Comparison of ENCODE assay signal across 19 cellular contexts in the genomic region with DNA sequence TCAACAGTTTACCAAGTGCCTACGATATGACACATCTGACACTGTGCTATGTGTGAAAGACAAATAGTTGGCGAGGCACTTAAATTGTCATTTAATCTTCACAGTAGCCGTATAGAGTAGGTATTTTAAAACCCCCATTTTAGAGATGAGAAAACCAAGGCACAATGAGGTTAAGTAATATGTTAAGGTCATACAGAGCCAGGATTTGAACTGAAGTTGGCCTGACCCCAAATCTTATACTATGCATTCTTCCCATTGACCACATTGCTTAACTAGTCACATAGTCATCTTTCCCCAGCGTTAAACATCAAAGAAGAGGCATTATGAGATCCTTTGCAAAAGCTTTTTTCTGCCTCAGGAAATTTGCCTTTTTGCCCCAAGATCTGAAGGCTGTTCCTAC. TPM values are rescaled to one million over a fixed set of nuclear protein-coding genes. Genes with fewer than 3 reads are reported as not detected.
DNase-seq lines count a peak whose midpoint lies in the region; ATAC-seq and TF ChIP-seq lines count a peak whose summit lies in the region.
"Had no signal": no experiment of that assay in that cellular context is flagged by ENCODE, and none has a peak within 500 bp of the region (broad histone marks: within the 10 kb centered on the region; RNA-seq: fewer than 3 reads in every experiment).

No MANE protein-coding gene starts in this region.

- H4K5ac ChIP-seq in mesendoderm (ENCODE audit: low read length), result no peak overlapping the region

- H3K23ac ChIP-seq in mesendoderm (ENCODE audit: low read length), result no peak overlapping the region

- peaks cover 9% of the 10 kb centered on the region for H3K27me3 Mint-ChIP-seq in GM23338 (ENCODE audit: insufficient read depth, low read depth, poor library complexity)
- peaks cover 18 to 25% of the 10 kb centered on the region in 2 donors for H3K27me3 Mint-ChIP-seq in natural killer cell treated with Interleukin-12 subunit alpha and Interleukin-12 subunit beta and Interleukin-15 and Interleukin-18, amount 100 ng/mL, for 72 hours

- TF ChIP-seq POLR2A in sigmoid colon (IDR thresholded peaks at IDR 0.05), result no peak

- peaks cover 46% of the 10 kb centered on the region for H3K79me2 ChIP-seq in GM23338 (replicated peaks; ENCODE audit: insufficient read depth)
- H3K79me2 ChIP-seq in mesendoderm (ENCODE audit: control insufficient read depth, insufficient read depth, low read length), result no peaks in the 10 kb centered on the region

- POLR2A ChIA-PET in A673 (lab: Charles Lee; ENCODE audit: low non-redundant PET), result no interaction called here

- no peak overlapping the region for H3K56ac ChIP-seq in mesendoderm (ENCODE audit: low read length)

- no peaks in the 10 kb centered on the region for H3K9me3 ChIP-seq in A673 (ENCODE audit: low read depth, low read length, poor library complexity, severe bottlenecking)
- no peaks in the 10 kb centered on the region for H3K9me3 ChIP-seq in sigmoid colon
- H3K9me3 ChIP-seq: ascending aorta, upper lobe of right lung had no signal

- no peak overlapping the region for H3K4ac ChIP-seq in mesendoderm (ENCODE audit: low read depth, low read length)

- H2AFZ ChIP-seq in GM23338, result no peak overlapping the region

- no peak overlapping the region for H3K4me3 Mint-ChIP-seq in GM23338
- H3K4me3 Mint-ChIP-seq in natural killer cell treated with Interleukin-12 subunit alpha and Interleukin-12 subunit beta and Interleukin-15 and Interleukin-18, amount 100 ng/mL, for 72 hours, result no peak overlapping the region
- H3K4me3 Mint-ChIP-seq: activated naive CD8-positive, alpha-beta T cell treated with anti-CD3 and anti-CD28 coated beads for 36 hours; CD14-positive monocyte had no signal

- no peak overlapping the region for H4K8ac ChIP-seq in mesendoderm (ENCODE audit: low read depth, low read length)

- no TSS peak for BruUV-seq in A673 (replicated peaks; lab: Mats Ljungman, UMichigan)

- H3K9ac ChIP-seq in mesendoderm (ENCODE audit: low read length), result no peak overlapping the region

- H3K36me3 ChIP-seq in A673 (ENCODE audit: insufficient read depth, low read length, poor library complexity, severe bottlenecking), result no peaks in the 10 kb centered on the region
- no peaks in the 10 kb centered on the region for H3K36me3 ChIP-seq in GM23338 (ENCODE audit: insufficient read depth)
- H3K36me3 ChIP-seq in sigmoid colon, result peaks cover 0 to 5% (median 0%) of the 10 kb centered on the region in 4 donors
- H3K36me3 ChIP-seq in mesendoderm (ENCODE audit: control insufficient read depth, insufficient read depth, low read length), result no peaks in the 10 kb centered on the region
- H3K36me3 ChIP-seq: ascending aorta, upper lobe of right lung had no signal

- H2BK120ac ChIP-seq in mesendoderm (ENCODE audit: low read depth, low read length), result no peak overlapping the region

- no peak overlapping the region for H2BK5ac ChIP-seq in mesendoderm (ENCODE audit: low read length)

- H3K27me3 ChIP-seq in A673 (replicated peaks; ENCODE audit: insufficient read depth, low read depth, low read length, poor library complexity) (no peaks in the 10 kb centered on the region), GM23338 (ENCODE audit: insufficient read depth) (no peaks in the 10 kb centered on the region), sigmoid colon (no peaks in the 10 kb centered on the region), mesendoderm (ENCODE audit: insufficient read depth, low read length, poor library complexity) (no peaks in the 10 kb centered on the region)
- H3K27me3 ChIP-seq: ascending aorta, upper lobe of right lung had no signal

- CTCF ChIA-PET in A673 (lab: Charles Lee), result no interaction called here

- H3K9me2 ChIP-seq in GM23338 (ENCODE audit: insufficient read depth), result no peaks in the 10 kb centered on the region

- H3K36me3 Mint-ChIP-seq in GM23338 (ENCODE audit: low read depth), result peaks cover 7% of the 10 kb centered on the region; the same call in 1 of the 3 replicates
- H3K36me3 Mint-ChIP-seq in natural killer cell treated with Interleukin-12 subunit alpha and Interleukin-12 subunit beta and Interleukin-15 and Interleukin-18, amount 100 ng/mL, for 72 hours, result no peaks in the 10 kb centered on the region
- H3K36me3 Mint-ChIP-seq: activated naive CD8-positive, alpha-beta T cell treated with anti-CD3 and anti-CD28 coated beads for 36 hours had no signal

- H3F3A ChIP-seq in GM23338 (replicated peaks; ENCODE audit: low read depth), result peaks cover 26% of the 10 kb centered on the region

- H2BK15ac ChIP-seq in mesendoderm (replicated peaks; ENCODE audit: low read depth), result no peak overlapping the region

- no peak overlapping the region for H3K18ac ChIP-seq in mesendoderm (ENCODE audit: low read length)

- H3K4me1 ChIP-seq in A673 (ENCODE audit: insufficient read depth, low read length, poor library complexity, severe bottlenecking), result peaks cover 46% of the 10 kb centered on the region
- H3K4me1 ChIP-seq in GM23338 (ENCODE audit: insufficient read depth), result peaks cover 45% of the 10 kb centered on the region
- H3K4me1 ChIP-seq in sigmoid colon, result peaks cover 0 to 60% (median 48%) of the 10 kb centered on the region in 4 donors
- peaks cover 10% of the 10 kb centered on the region for H3K4me1 ChIP-seq in mesendoderm (ENCODE audit: control insufficient read depth, low read depth, low read length)

- peaks cover 3% of the 10 kb centered on the region for H3K79me1 ChIP-seq in mesendoderm (ENCODE audit: low read length)

- H3K4me1 Mint-ChIP-seq in GM23338, result peaks cover 14% of the 10 kb centered on the region
- peaks cover 18 to 22% of the 10 kb centered on the region in 2 donors for H3K4me1 Mint-ChIP-seq in natural killer cell treated with Interleukin-12 subunit alpha and Interleukin-12 subunit beta and Interleukin-15 and Interleukin-18, amount 100 ng/mL, for 72 hours (ENCODE audit: low read depth in 2 of 2)

- H3K4me3 ChIP-seq in A673 (ENCODE audit: low read depth, low read length, poor library complexity, severe bottlenecking) (no peak overlapping the region), GM23338 (peak overlapping the region; percentile 95), sigmoid colon (no peak overlapping the region), mesendoderm (ENCODE audit: low read length) (no peak overlapping the region)
- H3K4me3 ChIP-seq: ascending aorta, upper lobe of right lung had no signal

- no peak overlapping the region for H3K27ac Mint-ChIP-seq in GM23338
- H3K27ac Mint-ChIP-seq in natural killer cell treated with Interleukin-12 subunit alpha and Interleukin-12 subunit beta and Interleukin-15 and Interleukin-18, amount 100 ng/mL, for 72 hours, result no peak overlapping the region
- H3K27ac Mint-ChIP-seq: activated naive CD8-positive, alpha-beta T cell treated with anti-CD3 and anti-CD28 coated beads for 36 hours; CD14-positive monocyte had no signal

- H3K27ac ChIP-seq in A673 (ENCODE audit: low read depth, low read length, poor library complexity, severe bottlenecking) (peak overlapping the region; percentile 15), GM23338 (ENCODE audit: low read depth) (0 out of 2 replicates have a peak overlapping the region, but pooled peaks have one; percentile 53), cingulate gyrus (ENCODE audit: low read depth, low read length) (peak overlapping the region; percentile 41), sigmoid colon (no peak overlapping the region), mesendoderm (ENCODE audit: low read depth, low read length) (no peak overlapping the region)
- H3K27ac ChIP-seq: ascending aorta, upper lobe of right lung had no signal

- intact Hi-C loops in A673 (cut with micrococcal nuclease; ENCODE audit: unreplicated experiment), result no loop called here
- intact Hi-C loops in sigmoid colon (cut with DNase I), result loop anchor here (5.0 kb wide), 1 partner anchor 73 kb away; no protein-coding TSS in a partner anchor

- WGBS in sigmoid colon, 2 donors, result 94% methylated on average over 4 of the region's 4 CpGs
- WGBS in mesendoderm (ENCODE audit: extremely low coverage, insufficient coverage, low lambda C conversion rate), result no CpG with 5 or more reads among the region's 4 CpGs

- no peaks in the 10 kb centered on the region; the same call in 2 of the 3 replicates for H3K9me3 Mint-ChIP-seq in GM23338
- H3K9me3 Mint-ChIP-seq in natural killer cell treated with Interleukin-12 subunit alpha and Interleukin-12 subunit beta and Interleukin-15 and Interleukin-18, amount 100 ng/mL, for 72 hours, result no peaks in the 10 kb centered on the region
- H3K9me3 Mint-ChIP-seq: activated naive CD8-positive, alpha-beta T cell treated with anti-CD3 and anti-CD28 coated beads for 36 hours had no signal

- peaks cover 17% of the 10 kb centered on the region for H4K20me1 ChIP-seq in GM23338 (replicated peaks; ENCODE audit: insufficient read depth)

- TF ChIP-seq EP300 in sigmoid colon (IDR thresholded peaks at IDR 0.05), result no peak

- ATAC-seq in GM23338, result no peak
- ATAC-seq in HG03108 (IDR thresholded peaks at IDR 0.05; ENCODE audit: unreplicated experiment), result no peak
- ATAC-seq in natural killer cell treated with Interleukin-12 subunit alpha and Interleukin-12 subunit beta and Interleukin-15 and Interleukin-18, amount 100 ng/mL, for 72 hours, result no peak
- ATAC-seq: upper lobe of right lung had no signal

- DNase-seq in A673 (ENCODE audit: low spot score) (no peak), GM23338 (ENCODE audit: low spot score) (no peak), iris pigment epithelial cell (ENCODE audit: low read depth) (peak; percentile 38), sigmoid colon (no peak), mesendoderm (no peak)
- DNase-seq in natural killer cell treated with Interleukin-12 subunit alpha and Interleukin-12 subunit beta and Interleukin-15 and Interleukin-18, amount 100 ng/mL, for 72 hours (ENCODE audit: low spot score), result no peak
- DNase-seq: activated CD4-positive, alpha-beta T cell treated with anti-CD3 and anti-CD28 coated beads for 4 hours; activated naive CD8-positive, alpha-beta T cell treated with anti-CD3 and anti-CD28 coated beads for 36 hours; central memory CD4-positive, alpha-beta T cell; dermis blood vessel endothelial cell; GF-D8; OCI-M1; stimulated activated CD4-positive, alpha-beta T cell treated with anti-CD3 and anti-CD28 coated beads, Interleukin-2, amount 100 ng/mL, for 48 hours; T-helper 2 cell; upper lobe of right lung had no signal

- no peak for TF ChIP-seq CTCF in A673 (conservative IDR thresholded peaks at IDR 0.05; ENCODE audit: low read depth, low read length)
- no peak for TF ChIP-seq CTCF in GM23338 (conservative IDR thresholded peaks at IDR 0.05; ENCODE audit: low read depth in 2 of 2)
- TF ChIP-seq CTCF in sigmoid colon (IDR thresholded peaks at IDR 0.05), result no peak

- H2AK5ac ChIP-seq in mesendoderm (ENCODE audit: low read length), result no peak overlapping the region

- peak overlapping the region; percentile 95 for H3K4me2 ChIP-seq in GM23338
- no peak overlapping the region for H3K4me2 ChIP-seq in mesendoderm (ENCODE audit: low read length)

RNA-seq across cellular contexts. Expression of gene INKA2, which starts 3.9 kb away (rescaled TPM):
- total RNA-seq in A673 (2021) (0.62 and 0.74 TPM in 2 replicates), sigmoid colon (1 to 10 TPM; 2.8 to 5.4 (median 4.4) TPM)
- total RNA-seq in GM23338 (2014; rRNA removed; shearing (Covaris generic)), result 8.4 and 10.3 TPM in 2 replicates
- polyA plus RNA-seq in GM23338 (2016; fragmentation: Nextera tagmentation; extraction: Ambion mirVana) (2.8 and 3.7 TPM in 2 replicates), sigmoid colon (1 to 10 TPM; 1.2 to 3.0 (median 2.1) TPM)
- polyA plus RNA-seq in mesendoderm (2013, experiment 1 of 2), result 0.70 TPM
- 0.92 TPM for polyA plus RNA-seq in mesendoderm (2013, experiment 2 of 2)
- total RNA-seq in natural killer cell treated with Interleukin-12 subunit alpha and Interleukin-12 subunit beta and Interleukin-15 and Interleukin-18, amount 100 ng/mL, for 72 hours, result under 1 TPM in 1 of 2 donors, not detected in 1; 0.45 TPM
- total RNA-seq: ascending aorta had no signal

RNA-seq across cellular contexts. Expression of gene DDX20, which starts 20.4 kb away (rescaled TPM):
- total RNA-seq in A673 (2021) (22.8 and 26.1 TPM in 2 replicates), sigmoid colon (10 to 100 TPM; 18.7 to 30.9 (median 22.9) TPM)
- total RNA-seq in GM23338 (2014; rRNA removed; shearing (Covaris generic)), result 38.3 and 54.4 TPM in 2 replicates
- polyA plus RNA-seq in GM23338 (2016; fragmentation: Nextera tagmentation; extraction: Ambion mirVana) (11.9 and 12.8 TPM in 2 replicates), sigmoid colon (1 to 10 TPM; 2.3 to 6.1 (median 2.4) TPM)
- 19.7 TPM for polyA plus RNA-seq in mesendoderm (2013, experiment 1 of 2)
- 20.0 TPM for polyA plus RNA-seq in mesendoderm (2013, experiment 2 of 2)
- 10 to 100 TPM; 18.5 to 22.7 TPM for total RNA-seq in natural killer cell treated with Interleukin-12 subunit alpha and Interleukin-12 subunit beta and Interleukin-15 and Interleukin-18, amount 100 ng/mL, for 72 hours

Comparison
In these comparisons a context has a peak if more than half of its experiments do, and no peak if none do; other contexts are left out.
1. H3K27ac ChIP-seq: peak in A673 (single experiment), GM23338 (single experiment) and cingulate gyrus (single experiment); none in sigmoid colon (0 of 4) and mesendoderm (single experiment).